In genomic region chr19:49931293-49932040, GRCh38 we compare ENCODE assay signal across 1 cellular context.
TF ChIP-seq lines count a peak whose summit lies in the region.

No MANE protein-coding gene starts in this region.

TF ChIP-seq in liver, 16 proteins besides CTCF, POLR2A, EP300 and RAD21 (continued from another document):
- no peak for TF ChIP-seq REST (IDR thresholded peaks at IDR 0.05)
- no peak for TF ChIP-seq GABPA (IDR thresholded peaks at IDR 0.05 in 1 of 2, conservative IDR thresholded peaks at IDR 0.05 in 1 of 2)
- no peak for TF ChIP-seq MAX (IDR thresholded peaks at IDR 0.05)
